3 cellular contexts compared by ENCODE assay signal in the genomic region with DNA sequence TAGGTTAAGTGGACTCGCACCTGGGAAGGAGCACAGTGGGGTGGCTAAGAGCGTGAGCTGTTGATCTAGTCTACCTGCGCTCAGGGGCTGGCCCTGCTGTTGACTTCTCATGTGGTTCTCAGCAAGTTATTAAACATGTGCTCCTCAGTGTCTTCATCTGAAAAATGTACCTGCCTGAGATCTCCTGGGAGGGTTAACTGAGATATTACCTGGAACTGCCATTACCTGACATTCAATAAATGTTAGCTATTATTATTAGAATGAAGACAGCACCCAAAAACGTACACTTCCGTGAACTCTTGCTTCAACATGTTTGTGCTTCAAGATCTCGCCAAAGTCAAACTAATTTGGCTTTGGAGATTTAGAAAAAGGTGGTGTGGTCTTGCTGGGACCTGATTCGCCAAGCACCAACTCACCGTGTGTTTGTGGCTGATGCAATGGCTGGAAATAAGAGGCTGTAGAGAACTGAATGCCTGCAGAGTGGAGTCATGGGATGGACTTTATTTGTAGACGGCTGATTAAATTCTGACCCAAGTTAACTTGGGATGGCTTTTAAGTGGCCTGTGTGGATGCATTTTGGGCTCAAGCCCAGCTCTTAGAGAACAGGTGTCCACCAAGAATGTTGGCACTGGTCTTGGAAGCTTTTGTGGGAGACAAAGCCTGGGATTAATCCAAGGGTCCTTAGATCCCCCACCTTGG.
A peak's percentile ranks its signal among the peaks of the same experiment; 100 is the strongest.
TF ChIP-seq lines count a peak whose summit lies in the region.

No MANE protein-coding gene starts in this region.

TF ChIP-seq in SK-N-SH treated with all-trans-retinoic acid at 6 μM for 48 hours, 23 proteins besides CTCF, POLR2A, EP300 and RAD21:
- TF ChIP-seq, protein P1, sequence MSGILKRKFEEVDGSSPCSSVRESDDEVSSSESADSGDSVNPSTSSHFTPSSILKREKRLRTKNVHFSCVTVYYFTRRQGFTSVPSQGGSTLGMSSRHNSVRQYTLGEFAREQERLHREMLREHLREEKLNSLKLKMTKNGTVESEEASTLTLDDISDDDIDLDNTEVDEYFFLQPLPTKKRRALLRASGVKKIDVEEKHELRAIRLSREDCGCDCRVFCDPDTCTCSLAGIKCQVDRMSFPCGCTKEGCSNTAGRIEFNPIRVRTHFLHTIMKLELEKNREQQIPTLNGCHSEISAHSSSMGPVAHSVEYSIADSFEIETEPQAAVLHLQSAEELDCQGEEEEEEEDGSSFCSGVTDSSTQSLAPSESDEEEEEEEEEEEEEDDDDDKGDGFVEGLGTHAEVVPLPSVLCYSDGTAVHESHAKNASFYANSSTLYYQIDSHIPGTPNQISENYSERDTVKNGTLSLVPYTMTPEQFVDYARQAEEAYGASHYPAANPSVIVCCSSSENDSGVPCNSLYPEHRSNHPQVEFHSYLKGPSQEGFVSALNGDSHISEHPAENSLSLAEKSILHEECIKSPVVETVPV (CRISPR knock-in tag; IDR thresholded peaks at IDR 0.05), result no peak
- TF ChIP-seq PPARA (CRISPR knock-in tag; IDR thresholded peaks at IDR 0.05; ENCODE audit: borderline replicate concordance) (no peak), ARNTL (CRISPR knock-in tag; IDR thresholded peaks at IDR 0.05; ENCODE audit: borderline replicate concordance, low read depth) (no peak), SNAI2 (CRISPR knock-in tag; IDR thresholded peaks at IDR 0.05) (no peak), ISL1 (CRISPR knock-in tag; IDR thresholded peaks at IDR 0.05) (0 out of 2 replicates have a peak, but pooled peaks have one; percentile 43), ZFP30 (CRISPR knock-in tag; IDR thresholded peaks at IDR 0.05) (no peak), GLIS3 (CRISPR knock-in tag; IDR thresholded peaks at IDR 0.05) (no peak)

TF ChIP-seq in SK-N-SH, 30 proteins besides CTCF, POLR2A, EP300 and RAD21:
- TF ChIP-seq, protein P2, sequence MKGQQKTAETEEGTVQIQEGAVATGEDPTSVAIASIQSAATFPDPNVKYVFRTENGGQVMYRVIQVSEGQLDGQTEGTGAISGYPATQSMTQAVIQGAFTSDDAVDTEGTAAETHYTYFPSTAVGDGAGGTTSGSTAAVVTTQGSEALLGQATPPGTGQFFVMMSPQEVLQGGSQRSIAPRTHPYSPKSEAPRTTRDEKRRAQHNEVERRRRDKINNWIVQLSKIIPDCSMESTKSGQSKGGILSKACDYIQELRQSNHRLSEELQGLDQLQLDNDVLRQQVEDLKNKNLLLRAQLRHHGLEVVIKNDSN (IDR thresholded peaks at IDR 0.05; ENCODE audit: borderline replicate concordance, low read depth), result no peak
- no peak for TF ChIP-seq GABPA (IDR thresholded peaks at IDR 0.05; ENCODE audit: low read depth)
- no peak for TF ChIP-seq NFIC (IDR thresholded peaks at IDR 0.05; ENCODE audit: borderline replicate concordance)
- TF ChIP-seq NRF1 (IDR thresholded peaks at IDR 0.05; ENCODE audit: low read depth, low read length), result no peak
- no peak for TF ChIP-seq TAF1 (IDR thresholded peaks at IDR 0.05; ENCODE audit: borderline replicate concordance, low read depth, low read length)
- TF ChIP-seq SIN3A (IDR thresholded peaks at IDR 0.05; ENCODE audit: borderline replicate concordance, low read depth, low read length), result no peak
- no peak for TF ChIP-seq ELF1 (IDR thresholded peaks at IDR 0.05)
- TF ChIP-seq EZH2phosphoT487 (IDR thresholded peaks at IDR 0.05; ENCODE audit: borderline replicate concordance, low read depth), result no peak
- no peak for TF ChIP-seq FOXM1 (IDR thresholded peaks at IDR 0.05; ENCODE audit: low read depth)
- no peak for TF ChIP-seq GATA2 (CRISPR knock-in tag; IDR thresholded peaks at IDR 0.05)
- TF ChIP-seq, protein P3, sequence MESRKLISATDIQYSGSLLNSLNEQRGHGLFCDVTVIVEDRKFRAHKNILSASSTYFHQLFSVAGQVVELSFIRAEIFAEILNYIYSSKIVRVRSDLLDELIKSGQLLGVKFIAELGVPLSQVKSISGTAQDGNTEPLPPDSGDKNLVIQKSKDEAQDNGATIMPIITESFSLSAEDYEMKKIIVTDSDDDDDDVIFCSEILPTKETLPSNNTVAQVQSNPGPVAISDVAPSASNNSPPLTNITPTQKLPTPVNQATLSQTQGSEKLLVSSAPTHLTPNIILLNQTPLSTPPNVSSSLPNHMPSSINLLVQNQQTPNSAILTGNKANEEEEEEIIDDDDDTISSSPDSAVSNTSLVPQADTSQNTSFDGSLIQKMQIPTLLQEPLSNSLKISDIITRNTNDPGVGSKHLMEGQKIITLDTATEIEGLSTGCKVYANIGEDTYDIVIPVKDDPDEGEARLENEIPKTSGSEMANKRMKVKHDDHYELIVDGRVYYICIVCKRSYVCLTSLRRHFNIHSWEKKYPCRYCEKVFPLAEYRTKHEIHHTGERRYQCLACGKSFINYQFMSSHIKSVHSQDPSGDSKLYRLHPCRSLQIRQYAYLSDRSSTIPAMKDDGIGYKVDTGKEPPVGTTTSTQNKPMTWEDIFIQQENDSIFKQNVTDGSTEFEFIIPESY (IDR thresholded peaks at IDR 0.05; ENCODE audit: borderline replicate concordance, low read depth), result no peak
- no peak for TF ChIP-seq YY1 (IDR thresholded peaks at IDR 0.05; ENCODE audit: low read depth)
- TF ChIP-seq, protein P4, sequence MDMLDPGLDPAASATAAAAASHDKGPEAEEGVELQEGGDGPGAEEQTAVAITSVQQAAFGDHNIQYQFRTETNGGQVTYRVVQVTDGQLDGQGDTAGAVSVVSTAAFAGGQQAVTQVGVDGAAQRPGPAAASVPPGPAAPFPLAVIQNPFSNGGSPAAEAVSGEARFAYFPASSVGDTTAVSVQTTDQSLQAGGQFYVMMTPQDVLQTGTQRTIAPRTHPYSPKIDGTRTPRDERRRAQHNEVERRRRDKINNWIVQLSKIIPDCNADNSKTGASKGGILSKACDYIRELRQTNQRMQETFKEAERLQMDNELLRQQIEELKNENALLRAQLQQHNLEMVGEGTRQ (IDR thresholded peaks at IDR 0.05; ENCODE audit: borderline replicate concordance, low read depth, low read length), result no peak
- TF ChIP-seq FOSL2 (IDR thresholded peaks at IDR 0.05; ENCODE audit: borderline replicate concordance, low read depth), result no peak
- TF ChIP-seq MEF2A (IDR thresholded peaks at IDR 0.05; ENCODE audit: borderline replicate concordance, low read depth), result no peak

TF ChIP-seq in K562, 482 proteins besides CTCF, POLR2A, EP300 and RAD21 (continued from another document and continues in another):
- TF ChIP-seq, protein P5, sequence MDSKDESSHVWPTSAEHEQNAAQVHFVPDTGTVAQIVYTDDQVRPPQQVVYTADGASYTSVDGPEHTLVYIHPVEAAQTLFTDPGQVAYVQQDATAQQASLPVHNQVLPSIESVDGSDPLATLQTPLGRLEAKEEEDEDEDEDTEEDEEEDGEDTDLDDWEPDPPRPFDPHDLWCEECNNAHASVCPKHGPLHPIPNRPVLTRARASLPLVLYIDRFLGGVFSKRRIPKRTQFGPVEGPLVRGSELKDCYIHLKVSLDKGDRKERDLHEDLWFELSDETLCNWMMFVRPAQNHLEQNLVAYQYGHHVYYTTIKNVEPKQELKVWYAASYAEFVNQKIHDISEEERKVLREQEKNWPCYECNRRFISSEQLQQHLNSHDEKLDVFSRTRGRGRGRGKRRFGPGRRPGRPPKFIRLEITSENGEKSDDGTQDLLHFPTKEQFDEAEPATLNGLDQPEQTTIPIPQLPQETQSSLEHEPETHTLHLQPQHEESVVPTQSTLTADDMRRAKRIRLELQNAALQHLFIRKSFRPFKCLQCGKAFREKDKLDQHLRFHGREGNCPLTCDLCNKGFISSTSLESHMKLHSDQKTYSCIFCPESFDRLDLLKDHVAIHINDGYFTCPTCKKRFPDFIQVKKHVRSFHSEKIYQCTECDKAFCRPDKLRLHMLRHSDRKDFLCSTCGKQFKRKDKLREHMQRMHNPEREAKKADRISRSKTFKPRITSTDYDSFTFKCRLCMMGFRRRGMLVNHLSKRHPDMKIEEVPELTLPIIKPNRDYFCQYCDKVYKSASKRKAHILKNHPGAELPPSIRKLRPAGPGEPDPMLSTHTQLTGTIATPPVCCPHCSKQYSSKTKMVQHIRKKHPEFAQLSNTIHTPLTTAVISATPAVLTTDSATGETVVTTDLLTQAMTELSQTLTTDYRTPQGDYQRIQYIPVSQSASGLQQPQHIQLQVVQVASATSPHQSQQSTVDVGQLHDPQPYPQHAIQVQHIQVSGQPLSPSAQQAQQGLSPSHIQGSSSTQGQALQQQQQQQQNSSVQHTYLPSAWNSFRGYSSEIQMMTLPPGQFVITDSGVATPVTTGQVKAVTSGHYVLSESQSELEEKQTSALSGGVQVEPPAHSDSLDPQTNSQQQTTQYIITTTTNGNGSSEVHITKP (IDR thresholded peaks at IDR 0.05; ENCODE audit: partially characterized antibody), result no peak
- TF ChIP-seq, protein P6, sequence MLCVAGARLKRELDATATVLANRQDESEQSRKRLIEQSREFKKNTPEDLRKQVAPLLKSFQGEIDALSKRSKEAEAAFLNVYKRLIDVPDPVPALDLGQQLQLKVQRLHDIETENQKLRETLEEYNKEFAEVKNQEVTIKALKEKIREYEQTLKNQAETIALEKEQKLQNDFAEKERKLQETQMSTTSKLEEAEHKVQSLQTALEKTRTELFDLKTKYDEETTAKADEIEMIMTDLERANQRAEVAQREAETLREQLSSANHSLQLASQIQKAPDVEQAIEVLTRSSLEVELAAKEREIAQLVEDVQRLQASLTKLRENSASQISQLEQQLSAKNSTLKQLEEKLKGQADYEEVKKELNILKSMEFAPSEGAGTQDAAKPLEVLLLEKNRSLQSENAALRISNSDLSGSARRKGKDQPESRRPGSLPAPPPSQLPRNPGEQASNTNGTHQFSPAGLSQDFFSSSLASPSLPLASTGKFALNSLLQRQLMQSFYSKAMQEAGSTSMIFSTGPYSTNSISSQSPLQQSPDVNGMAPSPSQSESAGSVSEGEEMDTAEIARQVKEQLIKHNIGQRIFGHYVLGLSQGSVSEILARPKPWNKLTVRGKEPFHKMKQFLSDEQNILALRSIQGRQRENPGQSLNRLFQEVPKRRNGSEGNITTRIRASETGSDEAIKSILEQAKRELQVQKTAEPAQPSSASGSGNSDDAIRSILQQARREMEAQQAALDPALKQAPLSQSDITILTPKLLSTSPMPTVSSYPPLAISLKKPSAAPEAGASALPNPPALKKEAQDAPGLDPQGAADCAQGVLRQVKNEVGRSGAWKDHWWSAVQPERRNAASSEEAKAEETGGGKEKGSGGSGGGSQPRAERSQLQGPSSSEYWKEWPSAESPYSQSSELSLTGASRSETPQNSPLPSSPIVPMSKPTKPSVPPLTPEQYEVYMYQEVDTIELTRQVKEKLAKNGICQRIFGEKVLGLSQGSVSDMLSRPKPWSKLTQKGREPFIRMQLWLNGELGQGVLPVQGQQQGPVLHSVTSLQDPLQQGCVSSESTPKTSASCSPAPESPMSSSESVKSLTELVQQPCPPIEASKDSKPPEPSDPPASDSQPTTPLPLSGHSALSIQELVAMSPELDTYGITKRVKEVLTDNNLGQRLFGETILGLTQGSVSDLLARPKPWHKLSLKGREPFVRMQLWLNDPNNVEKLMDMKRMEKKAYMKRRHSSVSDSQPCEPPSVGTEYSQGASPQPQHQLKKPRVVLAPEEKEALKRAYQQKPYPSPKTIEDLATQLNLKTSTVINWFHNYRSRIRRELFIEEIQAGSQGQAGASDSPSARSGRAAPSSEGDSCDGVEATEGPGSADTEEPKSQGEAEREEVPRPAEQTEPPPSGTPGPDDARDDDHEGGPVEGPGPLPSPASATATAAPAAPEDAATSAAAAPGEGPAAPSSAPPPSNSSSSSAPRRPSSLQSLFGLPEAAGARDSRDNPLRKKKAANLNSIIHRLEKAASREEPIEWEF (CRISPR knock-in tag; IDR thresholded peaks at IDR 0.05), result no peak
- TF ChIP-seq ZBTB17 (CRISPR knock-in tag; IDR thresholded peaks at IDR 0.05) (no peak), KHSRP (IDR thresholded peaks at IDR 0.05) (no peak), NFXL1 (CRISPR knock-in tag; IDR thresholded peaks at IDR 0.05) (no peak), ZKSCAN8 (CRISPR knock-in tag; IDR thresholded peaks at IDR 0.05) (no peak), ZNF263 (CRISPR knock-in tag; IDR thresholded peaks at IDR 0.05; ENCODE audit: borderline replicate concordance) (no peak), PTRF (tag; IDR thresholded peaks at IDR 0.05) (no peak), ZNF717 (CRISPR knock-in tag; IDR thresholded peaks at IDR 0.05) (no peak), ZNF695 (CRISPR knock-in tag; IDR thresholded peaks at IDR 0.05) (no peak), ILK (tag; IDR thresholded peaks at IDR 0.05; ENCODE audit: borderline replicate concordance, low read depth) (no peak), CBX2 (IDR thresholded peaks at IDR 0.05; ENCODE audit: insufficient read depth, low read length, poor library complexity, severe bottlenecking) (no peak)
- TF ChIP-seq, protein P7, sequence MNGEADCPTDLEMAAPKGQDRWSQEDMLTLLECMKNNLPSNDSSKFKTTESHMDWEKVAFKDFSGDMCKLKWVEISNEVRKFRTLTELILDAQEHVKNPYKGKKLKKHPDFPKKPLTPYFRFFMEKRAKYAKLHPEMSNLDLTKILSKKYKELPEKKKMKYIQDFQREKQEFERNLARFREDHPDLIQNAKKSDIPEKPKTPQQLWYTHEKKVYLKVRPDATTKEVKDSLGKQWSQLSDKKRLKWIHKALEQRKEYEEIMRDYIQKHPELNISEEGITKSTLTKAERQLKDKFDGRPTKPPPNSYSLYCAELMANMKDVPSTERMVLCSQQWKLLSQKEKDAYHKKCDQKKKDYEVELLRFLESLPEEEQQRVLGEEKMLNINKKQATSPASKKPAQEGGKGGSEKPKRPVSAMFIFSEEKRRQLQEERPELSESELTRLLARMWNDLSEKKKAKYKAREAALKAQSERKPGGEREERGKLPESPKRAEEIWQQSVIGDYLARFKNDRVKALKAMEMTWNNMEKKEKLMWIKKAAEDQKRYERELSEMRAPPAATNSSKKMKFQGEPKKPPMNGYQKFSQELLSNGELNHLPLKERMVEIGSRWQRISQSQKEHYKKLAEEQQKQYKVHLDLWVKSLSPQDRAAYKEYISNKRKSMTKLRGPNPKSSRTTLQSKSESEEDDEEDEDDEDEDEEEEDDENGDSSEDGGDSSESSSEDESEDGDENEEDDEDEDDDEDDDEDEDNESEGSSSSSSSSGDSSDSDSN (IDR thresholded peaks at IDR 0.05; ENCODE audit: borderline replicate concordance in 1 of 2, low read depth in 2 of 2, low read length in 2 of 2), result no peak
- TF ChIP-seq, protein P8, sequence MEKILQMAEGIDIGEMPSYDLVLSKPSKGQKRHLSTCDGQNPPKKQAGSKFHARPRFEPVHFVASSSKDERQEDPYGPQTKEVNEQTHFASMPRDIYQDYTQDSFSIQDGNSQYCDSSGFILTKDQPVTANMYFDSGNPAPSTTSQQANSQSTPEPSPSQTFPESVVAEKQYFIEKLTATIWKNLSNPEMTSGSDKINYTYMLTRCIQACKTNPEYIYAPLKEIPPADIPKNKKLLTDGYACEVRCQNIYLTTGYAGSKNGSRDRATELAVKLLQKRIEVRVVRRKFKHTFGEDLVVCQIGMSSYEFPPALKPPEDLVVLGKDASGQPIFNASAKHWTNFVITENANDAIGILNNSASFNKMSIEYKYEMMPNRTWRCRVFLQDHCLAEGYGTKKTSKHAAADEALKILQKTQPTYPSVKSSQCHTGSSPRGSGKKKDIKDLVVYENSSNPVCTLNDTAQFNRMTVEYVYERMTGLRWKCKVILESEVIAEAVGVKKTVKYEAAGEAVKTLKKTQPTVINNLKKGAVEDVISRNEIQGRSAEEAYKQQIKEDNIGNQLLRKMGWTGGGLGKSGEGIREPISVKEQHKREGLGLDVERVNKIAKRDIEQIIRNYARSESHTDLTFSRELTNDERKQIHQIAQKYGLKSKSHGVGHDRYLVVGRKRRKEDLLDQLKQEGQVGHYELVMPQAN (IDR thresholded peaks at IDR 0.05; ENCODE audit: borderline replicate concordance), result no peak
- TF ChIP-seq, protein P9, sequence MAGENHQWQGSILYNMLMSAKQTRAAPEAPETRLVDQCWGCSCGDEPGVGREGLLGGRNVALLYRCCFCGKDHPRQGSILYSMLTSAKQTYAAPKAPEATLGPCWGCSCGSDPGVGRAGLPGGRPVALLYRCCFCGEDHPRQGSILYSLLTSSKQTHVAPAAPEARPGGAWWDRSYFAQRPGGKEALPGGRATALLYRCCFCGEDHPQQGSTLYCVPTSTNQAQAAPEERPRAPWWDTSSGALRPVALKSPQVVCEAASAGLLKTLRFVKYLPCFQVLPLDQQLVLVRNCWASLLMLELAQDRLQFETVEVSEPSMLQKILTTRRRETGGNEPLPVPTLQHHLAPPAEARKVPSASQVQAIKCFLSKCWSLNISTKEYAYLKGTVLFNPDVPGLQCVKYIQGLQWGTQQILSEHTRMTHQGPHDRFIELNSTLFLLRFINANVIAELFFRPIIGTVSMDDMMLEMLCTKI (IDR thresholded peaks at IDR 0.05; ENCODE audit: partially characterized antibody), result no peak
